Comparison of ENCODE assay signal across 1 cellular context in the genomic region with DNA sequence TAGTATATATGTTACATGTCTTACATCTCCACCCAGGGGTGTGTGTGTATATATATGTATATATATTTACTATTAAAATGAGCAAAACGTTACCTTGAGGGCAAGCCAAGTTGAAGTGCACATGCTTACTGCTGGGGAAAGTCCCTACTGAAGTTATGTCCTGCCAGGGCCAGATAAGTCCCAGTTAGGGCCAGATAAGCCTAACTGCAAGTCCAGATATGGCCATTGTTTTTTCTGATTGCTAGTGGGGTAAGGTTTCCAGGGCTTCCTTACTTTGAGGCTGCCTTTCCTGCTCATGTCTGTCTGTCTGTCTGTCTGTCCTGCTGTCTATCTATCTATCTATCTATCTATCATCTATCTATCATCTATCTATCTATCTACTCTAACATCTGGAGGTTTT.
TF ChIP-seq lines count a peak whose summit lies in the region.

No MANE protein-coding gene starts in this region.

TF ChIP-seq in WTC11, 78 proteins besides CTCF, POLR2A, EP300 and RAD21 (continued from another document):
- TF ChIP-seq, protein P1, sequence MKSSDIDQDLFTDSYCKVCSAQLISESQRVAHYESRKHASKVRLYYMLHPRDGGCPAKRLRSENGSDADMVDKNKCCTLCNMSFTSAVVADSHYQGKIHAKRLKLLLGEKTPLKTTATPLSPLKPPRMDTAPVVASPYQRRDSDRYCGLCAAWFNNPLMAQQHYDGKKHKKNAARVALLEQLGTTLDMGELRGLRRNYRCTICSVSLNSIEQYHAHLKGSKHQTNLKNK (CRISPR knock-in tag; IDR thresholded peaks at IDR 0.05), result no peak
- TF ChIP-seq STAT6 (CRISPR knock-in tag; conservative IDR thresholded peaks at IDR 0.05; ENCODE audit: low read depth) (no peak), SMAD3 (CRISPR knock-in tag; IDR thresholded peaks at IDR 0.05; ENCODE audit: borderline replicate concordance) (no peak)
